17 cellular contexts compared by ENCODE assay signal in the genomic region with DNA sequence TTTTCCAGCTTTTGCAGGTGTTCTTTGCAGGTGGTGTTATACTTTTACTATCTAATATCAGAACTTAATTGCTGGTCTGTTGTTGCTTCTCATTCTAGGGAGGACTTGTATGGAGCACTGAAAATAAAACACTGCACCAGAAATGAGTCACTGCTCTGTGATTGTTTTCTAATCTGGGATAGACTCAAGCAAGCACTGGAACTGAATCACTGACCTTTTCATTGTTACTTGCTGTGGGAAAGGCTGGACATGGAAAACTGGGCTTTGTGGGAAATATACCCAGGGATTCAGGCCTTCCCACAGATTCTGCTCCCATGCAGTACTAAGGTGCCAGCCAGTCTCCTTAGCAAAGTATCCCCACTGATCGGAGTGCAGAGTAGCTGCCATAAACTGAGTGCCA.
DNase-seq lines count a peak whose midpoint lies in the region; ATAC-seq and TF ChIP-seq lines count a peak whose summit lies in the region.
"Had no signal": no experiment of that assay in that cellular context is flagged by ENCODE, and none has a peak within 500 bp of the region (broad histone marks: within the 10 kb centered on the region; RNA-seq: fewer than 3 reads in every experiment).

No MANE protein-coding gene starts in this region.

- no peak overlapping the region for H2BK5ac ChIP-seq in mesenchymal stem cell (ENCODE audit: low read depth, low read length, poor library complexity, severe bottlenecking)

- ATAC-seq in GM18520 (IDR thresholded peaks at IDR 0.05; ENCODE audit: unreplicated experiment) (no peak), lower lobe of right lung (no peak)
- ATAC-seq: A549 had no signal

- intact Hi-C loops in MCF 10A (cut with micrococcal nuclease): no loop called here
- intact Hi-C loops in mammary epithelial cell (cut with micrococcal nuclease): no loop called here
- intact Hi-C loops in lower lobe of right lung (cut with DNase I): no loop called here

- no peaks in the 10 kb centered on the region for H3K27me3 Mint-ChIP-seq in MCF 10A (ENCODE audit: insufficient read depth, unreplicated experiment)
- H3K27me3 Mint-ChIP-seq: CD4-positive, alpha-beta T cell had no signal

- H3K36me3 ChIP-seq in mammary epithelial cell (ENCODE audit: insufficient read depth, low read length) (no peaks in the 10 kb centered on the region), mesenchymal stem cell (ENCODE audit: control insufficient read depth in 1 of 2, insufficient read depth in 2 of 2, low read depth in 1 of 2, low read length in 2 of 2) (no peaks in the 10 kb centered on the region), lower lobe of right lung (no peaks in the 10 kb centered on the region)

- H2BK120ac ChIP-seq in mesenchymal stem cell (ENCODE audit: low read depth, low read length): no peak overlapping the region

- TF ChIP-seq CTCF in MCF 10A (IDR thresholded peaks at IDR 0.05; ENCODE audit: unreplicated experiment) (no peak), mammary epithelial cell (conservative IDR thresholded peaks at IDR 0.05 in 1 of 2, IDR thresholded peaks at IDR 0.05 in 1 of 2; ENCODE audit: extremely low read depth in 1 of 2, insufficient read depth in 1 of 2, low read depth in 1 of 2, low read length in 2 of 2) (no peak), fibroblast of pulmonary artery (IDR thresholded peaks at IDR 0.05; ENCODE audit: low read length, missing control alignments) (no peak), lower lobe of right lung (IDR thresholded peaks at IDR 0.05) (no peak)

- H3K9me3 ChIP-seq in mammary epithelial cell (replicated peaks; ENCODE audit: insufficient read depth, low read length) (peaks cover 5% of the 10 kb centered on the region), mesenchymal stem cell (ENCODE audit: control insufficient read depth, low read length) (peaks cover 8% of the 10 kb centered on the region), lower lobe of right lung (no peaks in the 10 kb centered on the region)

- H4K91ac ChIP-seq in mesenchymal stem cell (ENCODE audit: low read length): no peak overlapping the region

- H3K4me3 Mint-ChIP-seq in MCF 10A (ENCODE audit: unreplicated experiment): no peak overlapping the region
- H3K4me3 Mint-ChIP-seq: CD4-positive, alpha-beta T cell; H9 had no signal

- H2BK15ac ChIP-seq in mesenchymal stem cell (ENCODE audit: low read depth, poor library complexity, severe bottlenecking): no peak overlapping the region

- H3K4ac ChIP-seq in mesenchymal stem cell (ENCODE audit: low read depth in 1 of 2, low read length in 2 of 2): no peak overlapping the region

- H3K14ac ChIP-seq in mesenchymal stem cell (ENCODE audit: low read length in 2 of 2): no peak overlapping the region

- H3K79me2 ChIP-seq in mammary epithelial cell (ENCODE audit: insufficient read depth, low read length): no peaks in the 10 kb centered on the region

- H3K36me3 Mint-ChIP-seq in MCF 10A (ENCODE audit: insufficient read depth, unreplicated experiment): no peaks in the 10 kb centered on the region

- BruUV-seq in MCF 10A (replicated peaks; lab: Mats Ljungman, UMichigan) (no TSS peak), mammary epithelial cell (replicated peaks; lab: Mats Ljungman, UMichigan) (no TSS peak)

- H3K4me2 ChIP-seq in mammary epithelial cell (ENCODE audit: insufficient read depth, low read depth, low read length) (no peak overlapping the region), mesenchymal stem cell (ENCODE audit: low read length, poor library complexity, severe bottlenecking) (no peak overlapping the region)
- H3K4me2 ChIP-seq: A549 had no signal

- no peaks in the 10 kb centered on the region for H4K20me1 ChIP-seq in mammary epithelial cell (ENCODE audit: insufficient read depth, low read length)

- H3K79me1 ChIP-seq in mesenchymal stem cell (replicated peaks; ENCODE audit: low read length, poor library complexity, severe bottlenecking): no peaks in the 10 kb centered on the region

- no peaks in the 10 kb centered on the region for H3K4me1 ChIP-seq in mammary epithelial cell (ENCODE audit: insufficient read depth, low read length)
- no peaks in the 10 kb centered on the region for H3K4me1 ChIP-seq in mesenchymal stem cell (ENCODE audit: control insufficient read depth, insufficient read depth, low read depth, low read length)
- H3K4me1 ChIP-seq in lower lobe of right lung: no peaks in the 10 kb centered on the region
- H3K4me1 ChIP-seq: A549 had no signal

- H2AK5ac ChIP-seq in mesenchymal stem cell (ENCODE audit: low read length, severe bottlenecking): no peak overlapping the region

- DNase-seq in MCF 10A (ENCODE audit: unreplicated experiment) (peak; percentile 13), mammary epithelial cell (no peak), fibroblast of pulmonary artery (ENCODE audit: low read depth) (peak; percentile 1), mesenchymal stem cell (peak; percentile 2), HUDEP-2 (lab: John Stamatoyannopoulos, UW; ENCODE audit: unreplicated experiment in 76 of 76) (no peak), lower lobe of right lung (no peak)
- DNase-seq: AML-193; CD4-positive, alpha-beta T cell; DMS153; DMS79; GF-D8; H9; IMR-90 had no signal

- H2AFZ ChIP-seq in mammary epithelial cell (ENCODE audit: low read depth, low read length) (no peak overlapping the region), mesenchymal stem cell (ENCODE audit: low read depth, low read length) (no peak overlapping the region)

- H3K9me3 Mint-ChIP-seq in MCF 10A (ENCODE audit: unreplicated experiment): peaks cover 33% of the 10 kb centered on the region

- no CpG with 5 or more reads among the region's 1 CpG for WGBS in mammary epithelial cell (ENCODE audit: low coverage, missing lambda C conversion rate)
- WGBS in mesenchymal stem cell: 96% methylated on average over 1 of the region's 1 CpG

- CTCF ChIA-PET in MCF 10A (lab: Yijun Ruan, JAX): interaction anchor here (1.3 kb wide), 1 partner anchor 17 kb away, joined by 3 read pairs; no protein-coding TSS in a partner anchor
- CTCF ChIA-PET in mammary epithelial cell (lab: Charles Lee; ENCODE audit: low non-redundant PET): no interaction called here

- H3K27ac Mint-ChIP-seq in MCF 10A (ENCODE audit: low read depth, unreplicated experiment): peak overlapping the region; percentile 27
- H3K27ac Mint-ChIP-seq: CD4-positive, alpha-beta T cell; H9 had no signal

- dilution Hi-C loops in mammary epithelial cell (cut with HindIII; ENCODE audit: low sequenced_read_pairs): no loop called here

- H2BK12ac ChIP-seq in mesenchymal stem cell (ENCODE audit: low read length in 2 of 2): no peak overlapping the region

- H3K4me1 Mint-ChIP-seq in MCF 10A (ENCODE audit: insufficient read depth, unreplicated experiment): peaks cover 2% of the 10 kb centered on the region
- H3K4me1 Mint-ChIP-seq: H9 had no signal

- H3K27me3 ChIP-seq in mammary epithelial cell (ENCODE audit: insufficient read depth, low read length) (no peaks in the 10 kb centered on the region), mesenchymal stem cell (ENCODE audit: control insufficient read depth in 1 of 2, insufficient read depth in 1 of 2, low read length in 2 of 2) (no peaks in the 10 kb centered on the region), lower lobe of right lung (ENCODE audit: low read depth) (no peaks in the 10 kb centered on the region)

- H3K4me3 ChIP-seq in mammary epithelial cell (replicated peaks in 1 of 3; ENCODE audit: insufficient read depth in 1 of 3, low read depth in 2 of 3, low read length in 3 of 3): no peak overlapping the region
- no peak overlapping the region for H3K4me3 ChIP-seq in fibroblast of pulmonary artery (replicated peaks; ENCODE audit: low read depth, low read length)
- H3K4me3 ChIP-seq in mesenchymal stem cell (ENCODE audit: insufficient read depth in 1 of 2, low read depth in 1 of 2, low read length in 2 of 2): no peak overlapping the region
- H3K4me3 ChIP-seq in lower lobe of right lung: no peak overlapping the region
- H3K4me3 ChIP-seq: A549 had no signal

- in situ Hi-C loops in mammary epithelial cell (cut with MboI; ENCODE audit: low sequenced_read_pairs in 2 of 2): no loop called here

- no peak overlapping the region for H3K18ac ChIP-seq in mesenchymal stem cell (ENCODE audit: low read depth in 1 of 2, low read length in 2 of 2)

- no peak overlapping the region for H4K8ac ChIP-seq in mesenchymal stem cell (ENCODE audit: low read length)

- H3K9ac ChIP-seq in mammary epithelial cell (ENCODE audit: insufficient read depth, low read length): no peak overlapping the region
- H3K9ac ChIP-seq in mesenchymal stem cell (ENCODE audit: low read length): no peak overlapping the region

- H3K27ac ChIP-seq in mammary epithelial cell (ENCODE audit: insufficient read depth, low read depth, low read length) (no peak overlapping the region), mesenchymal stem cell (ENCODE audit: low read length, poor library complexity, severe bottlenecking) (no peak overlapping the region), lower lobe of right lung (no peak overlapping the region)
- H3K27ac ChIP-seq: 22Rv1, A549, C4-2B had no signal

- POLR2A ChIA-PET in MCF 10A (lab: Yijun Ruan, JAX): no interaction called here

- H3K23ac ChIP-seq in mesenchymal stem cell (ENCODE audit: low read length in 2 of 2): no peak overlapping the region

Comparison
In these comparisons a context has a peak if more than half of its experiments do, and no peak if none do; other contexts are left out.
1. DNase-seq: peak in MCF 10A (single experiment), fibroblast of pulmonary artery (single experiment) and mesenchymal stem cell (single experiment); none in mammary epithelial cell (single experiment), HUDEP-2 (0 of 76) and lower lobe of right lung (single experiment).